ENCODE assay signal across 1 cellular context in genomic region chr1:232579461-232579860, GRCh38.
TF ChIP-seq lines count a peak whose summit lies in the region.

No MANE protein-coding gene starts in this region.

TF ChIP-seq in IMR-90, 13 proteins besides CTCF, POLR2A, EP300 and RAD21:
- TF ChIP-seq ELK1 (IDR thresholded peaks at IDR 0.05; ENCODE audit: borderline replicate concordance, low read depth, low read length): no peak
- TF ChIP-seq MAFK (IDR thresholded peaks at IDR 0.05; ENCODE audit: low read depth, low read length): no peak
- no peak for TF ChIP-seq CEBPB (IDR thresholded peaks at IDR 0.05; ENCODE audit: low read depth, low read length)
- no peak for TF ChIP-seq CHD1 (IDR thresholded peaks at IDR 0.05; ENCODE audit: low read depth, low read length)
- TF ChIP-seq NFE2L2 (IDR thresholded peaks at IDR 0.05; ENCODE audit: low read depth, low read length): no peak
- no peak for TF ChIP-seq SMC3 (IDR thresholded peaks at IDR 0.05; ENCODE audit: low read depth, low read length)
- TF ChIP-seq USF2 (IDR thresholded peaks at IDR 0.05; ENCODE audit: low read depth, low read length): no peak
- TF ChIP-seq BHLHE40 (IDR thresholded peaks at IDR 0.05; ENCODE audit: low read depth, low read length): no peak
- TF ChIP-seq MXI1 (IDR thresholded peaks at IDR 0.05; ENCODE audit: borderline replicate concordance, low read depth, low read length): no peak
- no peak for TF ChIP-seq RCOR1 (IDR thresholded peaks at IDR 0.05; ENCODE audit: insufficient replicate concordance, low read length)
